ENCODE assay signal across 12 cellular contexts in the genomic region with DNA sequence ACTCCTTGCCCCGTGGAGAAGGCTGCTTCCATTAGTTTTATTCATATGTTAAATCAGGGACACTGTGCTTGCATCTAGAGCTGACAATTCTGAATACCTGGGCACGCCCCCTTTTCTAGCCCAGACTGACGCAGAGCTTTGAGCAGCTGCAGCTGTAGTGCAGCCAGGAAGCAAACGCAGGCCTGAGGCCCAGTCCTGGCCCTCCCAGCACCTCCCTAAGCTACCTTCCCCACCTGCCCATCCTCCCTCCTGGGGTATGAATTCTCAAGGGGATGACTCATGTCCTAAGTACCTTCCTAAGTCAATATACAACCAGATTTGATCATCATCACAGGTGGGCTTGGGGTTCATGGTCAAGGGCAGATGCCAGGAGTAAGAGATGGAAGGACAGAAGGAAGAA. TPM values are rescaled to one million over a fixed set of nuclear protein-coding genes. Genes with fewer than 3 reads are reported as not detected.
A peak's percentile ranks its signal among the peaks of the same experiment; 100 is the strongest.
DNase-seq lines count a peak whose midpoint lies in the region; ATAC-seq and TF ChIP-seq lines count a peak whose summit lies in the region.
"Had no signal": no experiment of that assay in that cellular context is flagged by ENCODE, and none has a peak within 500 bp of the region (broad histone marks: within the 10 kb centered on the region; RNA-seq: fewer than 3 reads in every experiment).

No MANE protein-coding gene starts in this region.

- H3K9ac ChIP-seq in Loucy (ENCODE audit: low read depth, low read length, poor library complexity, severe bottlenecking) (peak overlapping the region; percentile 99), neuronal stem cell (ENCODE audit: low read depth, low read length, poor library complexity) (no peak overlapping the region)

- H3K4ac ChIP-seq in neuronal stem cell (ENCODE audit: low read length): no peak overlapping the region

- no peak for ATAC-seq in activated naive CD4-positive, alpha-beta T cell treated with anti-CD3 and anti-CD28 coated beads, Interleukin-2, amount 50 U/mL, for 72 hours
- ATAC-seq: upper lobe of right lung had no signal

- no peak for TF ChIP-seq POLR2A in prostate gland (IDR thresholded peaks at IDR 0.05)

- H4K8ac ChIP-seq in neuronal stem cell (ENCODE audit: low read depth, low read length): no peak overlapping the region

- H2AK5ac ChIP-seq in neuronal stem cell (ENCODE audit: low read depth, low read length): no peak overlapping the region

- H3K4me3 ChIP-seq in DOHH2 (ENCODE audit: low read length): no peak overlapping the region
- peak overlapping the region; percentile 80 for H3K4me3 ChIP-seq in Loucy (ENCODE audit: low read length, poor library complexity, severe bottlenecking)
- H3K4me3 ChIP-seq in neuronal stem cell (ENCODE audit: low read length in 2 of 2): no peak overlapping the region
- no peak overlapping the region for H3K4me3 ChIP-seq in prostate gland
- H3K4me3 ChIP-seq: upper lobe of right lung had no signal

- H3K79me2 ChIP-seq in DOHH2 (ENCODE audit: control insufficient read depth, low read length): peaks cover 45% of the 10 kb centered on the region
- peaks cover 92% of the 10 kb centered on the region for H3K79me2 ChIP-seq in Loucy (ENCODE audit: insufficient read depth, low read length)

- no peak overlapping the region for H2BK15ac ChIP-seq in neuronal stem cell (ENCODE audit: low read length)

- H3K27ac Mint-ChIP-seq in activated naive CD4-positive, alpha-beta T cell treated with anti-CD3 and anti-CD28 coated beads, Interleukin-2, amount 50 U/mL, for 72 hours: peak overlapping the region; percentile 91 to 94

- no peak overlapping the region for H2BK5ac ChIP-seq in neuronal stem cell (ENCODE audit: low read length)

- H3K9me2 ChIP-seq in DOHH2 (replicated peaks; ENCODE audit: control insufficient read depth, low read length): no peaks in the 10 kb centered on the region
- H3K9me2 ChIP-seq in Loucy (replicated peaks; ENCODE audit: low read depth, low read length): no peaks in the 10 kb centered on the region

- intact Hi-C loops in prostate gland (cut with DNase I): loop anchor here (10.0 kb wide), 1 partner anchor 119 kb away; no protein-coding TSS in a partner anchor

- TF ChIP-seq CTCF in DOHH2 (IDR thresholded peaks at IDR 0.05; ENCODE audit: low read depth, low read length, poor library complexity, severe bottlenecking): no peak
- no peak for TF ChIP-seq CTCF in Loucy (conservative IDR thresholded peaks at IDR 0.05; ENCODE audit: low read length)
- no peak for TF ChIP-seq CTCF in prostate gland (IDR thresholded peaks at IDR 0.05)

- H3K9me3 ChIP-seq in DOHH2 (ENCODE audit: control insufficient read depth, insufficient read depth, low read length): no peaks in the 10 kb centered on the region
- H3K9me3 ChIP-seq in Loucy (ENCODE audit: insufficient read depth, low read depth, low read length): no peaks in the 10 kb centered on the region
- H3K9me3 ChIP-seq in neuronal stem cell (replicated peaks in 1 of 2; ENCODE audit: control insufficient read depth in 2 of 2, insufficient read depth in 1 of 2, low read depth in 1 of 2, low read length in 2 of 2): no peaks in the 10 kb centered on the region
- no peaks in the 10 kb centered on the region for H3K9me3 ChIP-seq in prostate gland
- H3K9me3 ChIP-seq: upper lobe of right lung had no signal

- H3K4me1 ChIP-seq in DOHH2 (ENCODE audit: control insufficient read depth, low read length) (peaks cover 66% of the 10 kb centered on the region), Loucy (ENCODE audit: insufficient read depth, low read length, poor library complexity, severe bottlenecking) (peaks cover 61% of the 10 kb centered on the region), neuronal stem cell (ENCODE audit: control insufficient read depth in 2 of 2, insufficient read depth in 1 of 2, low read depth in 1 of 2, low read length in 2 of 2) (peaks cover 11 to 13% of the 10 kb centered on the region in 2 donors), prostate gland (replicated peaks) (no peaks in the 10 kb centered on the region)

- no peaks in the 10 kb centered on the region for H3K9me3 Mint-ChIP-seq in activated naive CD4-positive, alpha-beta T cell treated with anti-CD3 and anti-CD28 coated beads, Interleukin-2, amount 50 U/mL, for 72 hours

- H3K14ac ChIP-seq in neuronal stem cell (ENCODE audit: low read length): no peak overlapping the region

- H3K18ac ChIP-seq in neuronal stem cell (ENCODE audit: low read length): no peak overlapping the region

- H3K23ac ChIP-seq in neuronal stem cell (ENCODE audit: low read depth, low read length, poor library complexity): no peak overlapping the region

- H2AFZ ChIP-seq in Loucy (ENCODE audit: low read length) (no peak overlapping the region), neuronal stem cell (ENCODE audit: low read length) (no peak overlapping the region)

- no peak overlapping the region for H2BK12ac ChIP-seq in neuronal stem cell (ENCODE audit: low read length)

- no peaks in the 10 kb centered on the region for H3K79me1 ChIP-seq in neuronal stem cell (ENCODE audit: low read depth, low read length)

- peaks cover 86% of the 10 kb centered on the region for H3K36me3 ChIP-seq in DOHH2 (ENCODE audit: control insufficient read depth, low read length)
- H3K36me3 ChIP-seq in Loucy (ENCODE audit: insufficient read depth, low read length): peaks cover 53% of the 10 kb centered on the region
- H3K36me3 ChIP-seq in neuronal stem cell (replicated peaks in 1 of 2; ENCODE audit: control insufficient read depth in 2 of 2, insufficient read depth in 2 of 2, low read length in 2 of 2): peaks cover 11 to 62% of the 10 kb centered on the region in 2 donors
- H3K36me3 ChIP-seq in prostate gland: no peaks in the 10 kb centered on the region
- H3K36me3 ChIP-seq: upper lobe of right lung had no signal

- H2BK120ac ChIP-seq in neuronal stem cell (ENCODE audit: low read depth, low read length): no peak overlapping the region

- H3F3A ChIP-seq in DOHH2 (ENCODE audit: control insufficient read depth, insufficient read depth) (peaks cover 37% of the 10 kb centered on the region), Loucy (ENCODE audit: low read depth) (peaks cover 8% of the 10 kb centered on the region; the same call in 1 of the 2 replicates)

- no peak overlapping the region for H4K91ac ChIP-seq in neuronal stem cell (ENCODE audit: low read depth, low read length, poor library complexity)

- H3K27ac ChIP-seq in DOHH2 (ENCODE audit: low read depth, low read length) (peak overlapping the region; percentile 97), neuronal stem cell (replicated peaks; ENCODE audit: low read length) (no peak overlapping the region), prostate gland (no peak overlapping the region)
- H3K27ac ChIP-seq: HL-60, upper lobe of right lung had no signal

- peak overlapping the region; percentile 98; the same call in 1 of the 2 replicates for H3K4me2 ChIP-seq in DOHH2 (ENCODE audit: low read length)
- H3K4me2 ChIP-seq in Loucy (ENCODE audit: low read depth, low read length, poor library complexity, severe bottlenecking): peak overlapping the region; percentile 97
- H3K4me2 ChIP-seq in neuronal stem cell (ENCODE audit: insufficient read depth, low read length, poor library complexity, severe bottlenecking): no peak overlapping the region

- no peaks in the 10 kb centered on the region for H4K20me1 ChIP-seq in DOHH2 (ENCODE audit: control insufficient read depth, insufficient read depth, low read depth, low read length)
- H4K20me1 ChIP-seq in Loucy (ENCODE audit: insufficient read depth, low read length, poor library complexity, severe bottlenecking): peaks cover 7% of the 10 kb centered on the region

- WGBS in neuronal stem cell (ENCODE audit: extremely low coverage in 2 of 2, insufficient read length in 2 of 2, insufficient replicate concordance in 1 of 2), 2 donors: no CpG with 5 or more reads among the region's 4 CpGs
- 62% methylated on average over 4 of the region's 4 CpGs for WGBS in prostate gland

- peaks cover 55 to 78% of the 10 kb centered on the region in 2 donors for H3K36me3 Mint-ChIP-seq in activated naive CD4-positive, alpha-beta T cell treated with anti-CD3 and anti-CD28 coated beads, Interleukin-2, amount 50 U/mL, for 72 hours

- H3K27me3 ChIP-seq in DOHH2 (ENCODE audit: control insufficient read depth, low read length) (no peaks in the 10 kb centered on the region), Loucy (ENCODE audit: insufficient read depth, low read length, poor library complexity, severe bottlenecking) (no peaks in the 10 kb centered on the region), neuronal stem cell (ENCODE audit: control insufficient read depth in 3 of 3, insufficient read depth in 3 of 3, low read depth in 1 of 3, low read length in 3 of 3) (peaks cover 0 to 2% (median 0%) of the 10 kb centered on the region in 3 experiments), prostate gland (replicated peaks; ENCODE audit: insufficient read depth) (no peaks in the 10 kb centered on the region)
- H3K27me3 ChIP-seq: upper lobe of right lung had no signal

- no peak for DNase-seq in activated naive CD4-positive, alpha-beta T cell treated with anti-CD3 and anti-CD28 coated beads, Interleukin-2, amount 50 U/mL, for 72 hours (ENCODE audit: low spot score in 2 of 2)
- peak; percentile 97 for DNase-seq in kidney tubule cell (ENCODE audit: low spot score)
- no peak for DNase-seq in 8988T
- no peak for DNase-seq in neuronal stem cell (ENCODE audit: low spot score)
- DNase-seq in HuH-7.5 (ENCODE audit: low spot score): no peak
- DNase-seq in prostate gland (ENCODE audit: low spot score): no peak
- DNase-seq: activated CD8-positive, alpha-beta memory T cell treated with anti-CD3 and anti-CD28 coated beads, Interleukin-2, amount 50 U/mL, for 4 hours; effector CD4-positive, alpha-beta T cell had no signal

RNA-seq across cellular contexts. Expression of a gene that starts 3.5 kb away (rescaled TPM):
- total RNA-seq in activated naive CD4-positive, alpha-beta T cell treated with anti-CD3 and anti-CD28 coated beads, Interleukin-2, amount 50 U/mL, for 72 hours: 100 to 1,000 TPM; 305 to 312 TPM
- polyA plus RNA-seq in neuronal stem cell (2013, experiment 1 of 2): 24.6 TPM
- 23.4 TPM for polyA plus RNA-seq in neuronal stem cell (2013, experiment 2 of 2)
- 10 to 100 TPM; 19.9 to 37.6 TPM for total RNA-seq in prostate gland

RNA-seq across cellular contexts. Expression of a gene that starts 30.8 kb away (rescaled TPM):
- total RNA-seq in activated naive CD4-positive, alpha-beta T cell treated with anti-CD3 and anti-CD28 coated beads, Interleukin-2, amount 50 U/mL, for 72 hours: 10 to 100 TPM; 74.9 to 75.2 TPM
- polyA plus RNA-seq in neuronal stem cell (2013, experiment 1 of 2): 21.7 TPM
- polyA plus RNA-seq in neuronal stem cell (2013, experiment 2 of 2): 21.8 TPM
- total RNA-seq in prostate gland: 10 to 100 TPM; 30.0 to 36.3 TPM

RNA-seq across cellular contexts. Expression of a gene that starts 53.1 kb away (rescaled TPM):
- total RNA-seq in activated naive CD4-positive, alpha-beta T cell treated with anti-CD3 and anti-CD28 coated beads, Interleukin-2, amount 50 U/mL, for 72 hours: 100 to 1,000 TPM in 1 of 2 donors, 10 to 100 TPM in 1; 99.5 to 100 TPM
- polyA plus RNA-seq in neuronal stem cell (2013, experiment 1 of 2): 2.0 TPM
- polyA plus RNA-seq in neuronal stem cell (2013, experiment 2 of 2): 2.0 TPM
- 1 to 10 TPM; 3.1 to 6.9 TPM for total RNA-seq in prostate gland

Comparison
In these comparisons a context has a peak if more than half of its experiments do, and no peak if none do; other contexts are left out.
1. RNA of a gene that starts 3.5 kb away (total RNA-seq): 305 to 312 TPM in activated naive CD4-positive, alpha-beta T cell treated with anti-CD3 and anti-CD28 coated beads, Interleukin-2, amount 50 U/mL, for 72 hours; 19.9 to 37.6 TPM in prostate gland; every median in the first group is over 4 times any median in the second.
2. RNA of a gene that starts 53.1 kb away (total RNA-seq): 99.5 to 100 TPM in activated naive CD4-positive, alpha-beta T cell treated with anti-CD3 and anti-CD28 coated beads, Interleukin-2, amount 50 U/mL, for 72 hours; 3.1 to 6.9 TPM in prostate gland; every median in the first group is over 10 times any median in the second.